Comparison of ENCODE assay signal across 2 cellular contexts in the genomic region with DNA sequence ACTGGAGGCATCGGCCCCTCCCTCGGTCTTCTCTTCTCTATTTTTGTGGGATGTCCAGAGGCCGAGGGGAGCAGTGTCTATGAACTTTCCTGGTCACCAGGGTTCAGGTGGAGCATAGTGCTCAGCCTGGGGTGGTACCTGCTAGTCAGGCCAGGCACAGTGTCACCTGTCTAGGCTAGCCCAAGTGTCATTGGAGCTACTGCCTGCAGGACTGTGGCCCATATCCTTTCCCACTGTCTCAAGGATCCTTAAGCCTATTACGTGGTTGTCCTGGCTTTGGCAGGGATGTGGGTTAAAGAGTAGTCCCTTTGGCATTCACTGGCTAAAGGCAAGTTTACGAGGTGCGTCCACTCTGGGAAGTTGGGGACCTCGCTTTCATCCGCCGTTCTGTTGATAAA.
TF ChIP-seq lines count a peak whose summit lies in the region.

No MANE protein-coding gene starts in this region.

TF ChIP-seq in HCT116, 20 proteins besides CTCF, POLR2A, EP300 and RAD21:
- TF ChIP-seq REST (IDR thresholded peaks at IDR 0.05; ENCODE audit: low read depth) (no peak), JUND (IDR thresholded peaks at IDR 0.05) (no peak), SP1 (IDR thresholded peaks at IDR 0.05; ENCODE audit: low read depth) (no peak), ZFX (IDR thresholded peaks at IDR 0.05) (no peak), SRF (IDR thresholded peaks at IDR 0.05; ENCODE audit: low read depth) (no peak), ELF1 (IDR thresholded peaks at IDR 0.05; ENCODE audit: borderline replicate concordance, low read depth) (no peak), ZNF274 (IDR thresholded peaks at IDR 0.05; ENCODE audit: low read depth, low read length) (no peak), POLR2AphosphoS5 (IDR thresholded peaks at IDR 0.05; ENCODE audit: low read depth, low read length) (no peak), SIN3A (IDR thresholded peaks at IDR 0.05; ENCODE audit: low read depth) (no peak), EZH2 (IDR thresholded peaks at IDR 0.05) (no peak), YY1 (IDR thresholded peaks at IDR 0.05; ENCODE audit: extremely low read depth, insufficient replicate concordance, low read depth, low read length) (no peak)
- TF ChIP-seq, protein P1, sequence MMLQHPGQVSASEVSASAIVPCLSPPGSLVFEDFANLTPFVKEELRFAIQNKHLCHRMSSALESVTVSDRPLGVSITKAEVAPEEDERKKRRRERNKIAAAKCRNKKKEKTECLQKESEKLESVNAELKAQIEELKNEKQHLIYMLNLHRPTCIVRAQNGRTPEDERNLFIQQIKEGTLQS (IDR thresholded peaks at IDR 0.05), result no peak

TF ChIP-seq in H1, 55 proteins besides CTCF, POLR2A, EP300 and RAD21:
- no peak for TF ChIP-seq BCL11A (IDR thresholded peaks at IDR 0.05; ENCODE audit: low read depth in 2 of 2, low read length in 2 of 2)
- TF ChIP-seq POLR2AphosphoS5 (IDR thresholded peaks at IDR 0.05; ENCODE audit: low read depth, low read length), result peak; percentile 67; the same call in 1 of the 2 replicates
- no peak for TF ChIP-seq SP4 (IDR thresholded peaks at IDR 0.05; ENCODE audit: low read length)
